ENCODE assay signal across 8 cellular contexts in the genomic region with DNA sequence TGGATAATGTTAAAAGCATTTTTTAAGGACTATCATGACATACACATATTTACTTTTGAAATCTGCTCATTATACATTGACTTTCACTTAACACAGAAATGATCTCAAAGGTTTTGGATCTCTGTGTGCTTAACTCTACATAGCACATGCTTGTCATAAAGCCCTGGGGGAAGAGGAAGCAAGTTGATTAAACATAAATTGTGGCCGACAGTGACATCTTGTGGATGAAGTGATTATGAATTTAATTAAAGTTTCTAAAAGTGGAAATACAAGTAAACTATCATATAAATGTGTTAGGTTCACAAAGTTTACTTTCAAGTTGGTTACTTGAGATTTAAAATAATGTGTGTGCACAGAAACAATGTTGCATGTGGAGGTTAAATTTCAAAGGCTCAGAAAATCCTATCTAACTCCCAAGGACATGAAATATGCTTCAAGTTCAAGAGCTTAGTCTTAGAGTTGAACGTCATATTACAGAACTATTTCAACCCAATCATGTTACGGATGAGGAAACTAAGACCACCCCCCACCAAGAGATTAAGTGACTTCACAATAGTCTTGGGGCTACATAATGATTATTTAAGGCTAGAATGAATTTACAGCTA.
DNase-seq lines count a peak whose midpoint lies in the region; ATAC-seq and TF ChIP-seq lines count a peak whose summit lies in the region.

No MANE protein-coding gene starts in this region.

- no peak for ATAC-seq in activated CD4-positive, alpha-beta T cell treated with anti-CD3 and anti-CD28 coated beads for 36 hours
- peak; percentile 64 for ATAC-seq in HG02885 (IDR thresholded peaks at IDR 0.05; ENCODE audit: poor library complexity, unreplicated experiment)
- peak; percentile 68 for ATAC-seq in naive thymus-derived CD4-positive, alpha-beta T cell

- peaks cover 15% of the 10 kb centered on the region for H3K27me3 Mint-ChIP-seq in activated CD4-positive, alpha-beta T cell treated with anti-CD3 and anti-CD28 coated beads for 36 hours
- peaks cover 0 to 10% (median 5%) of the 10 kb centered on the region in 5 donors for H3K27me3 Mint-ChIP-seq in naive thymus-derived CD4-positive, alpha-beta T cell

- no peaks in the 10 kb centered on the region for H3K27me3 ChIP-seq in naive thymus-derived CD4-positive, alpha-beta T cell (ENCODE audit: control insufficient read depth in 2 of 2, insufficient read depth in 2 of 2, low read length in 2 of 2)
- no peaks in the 10 kb centered on the region for H3K27me3 ChIP-seq in stomach

- H3K9me3 ChIP-seq in naive thymus-derived CD4-positive, alpha-beta T cell (ENCODE audit: control insufficient read depth in 2 of 3, low read length in 3 of 3): no peaks in the 10 kb centered on the region
- no peaks in the 10 kb centered on the region for H3K9me3 ChIP-seq in stomach

- H3K4me1 ChIP-seq in naive thymus-derived CD4-positive, alpha-beta T cell (ENCODE audit: control insufficient read depth in 2 of 2, insufficient read depth in 2 of 2, low read length in 2 of 2): no peaks in the 10 kb centered on the region
- no peaks in the 10 kb centered on the region for H3K4me1 ChIP-seq in stomach

- no peak overlapping the region for H3K4me3 ChIP-seq in naive thymus-derived CD4-positive, alpha-beta T cell (ENCODE audit: low read length)
- no peak overlapping the region for H3K4me3 ChIP-seq in stomach

- no peak for TF ChIP-seq EP300 in stomach (IDR thresholded peaks at IDR 0.05)

- no peak for TF ChIP-seq POLR2A in stomach (IDR thresholded peaks at IDR 0.05)

- no peak overlapping the region for H3K4me3 Mint-ChIP-seq in activated CD4-positive, alpha-beta T cell treated with anti-CD3 and anti-CD28 coated beads for 36 hours
- H3K4me3 Mint-ChIP-seq in naive thymus-derived CD4-positive, alpha-beta T cell: no peak overlapping the region

- no peaks in the 10 kb centered on the region for H3K36me3 ChIP-seq in naive thymus-derived CD4-positive, alpha-beta T cell (ENCODE audit: control insufficient read depth in 2 of 3, insufficient read depth in 3 of 3, low read length in 3 of 3)
- H3K36me3 ChIP-seq in stomach: no peaks in the 10 kb centered on the region

- POLR2A ChIA-PET in activated CD4-positive, alpha-beta T cell treated with anti-CD3 and anti-CD28 coated beads for 36 hours (lab: Charles Lee): no interaction called here
- POLR2A ChIA-PET in naive thymus-derived CD4-positive, alpha-beta T cell (lab: Charles Lee): no interaction called here

- WGBS in stomach, 5 donors: 27 to 38% (median 36%) methylated on average over 3 of the region's 3 CpGs

- CTCF ChIA-PET in activated CD4-positive, alpha-beta T cell treated with anti-CD3 and anti-CD28 coated beads for 36 hours (lab: Charles Lee): interaction anchor here (0.7 to 1.4 kb wide), 7 partner anchors 10 to 1777 kb away, joined by 3 to 6 read pairs (median 3); no protein-coding TSS in a partner anchor
- CTCF ChIA-PET in naive thymus-derived CD4-positive, alpha-beta T cell (lab: Charles Lee): interaction anchor here (0.9 to 1.7 kb wide), 4 partner anchors 10 to 1777 kb away, joined by 3 read pairs; no protein-coding TSS in a partner anchor

- no peaks in the 10 kb centered on the region for H3K9me3 Mint-ChIP-seq in activated CD4-positive, alpha-beta T cell treated with anti-CD3 and anti-CD28 coated beads for 36 hours (ENCODE audit: low read depth)
- H3K9me3 Mint-ChIP-seq in naive thymus-derived CD4-positive, alpha-beta T cell: no peaks in the 10 kb centered on the region

- intact Hi-C loops in activated CD4-positive, alpha-beta T cell treated with anti-CD3 and anti-CD28 coated beads for 36 hours (cut with DNase I, micrococcal nuclease): loop anchor here (1.0 to 10.0 kb wide), 11 partner anchors 70 to 1777 kb away; a partner anchor contains a TSS
- intact Hi-C loops in naive thymus-derived CD4-positive, alpha-beta T cell (cut with micrococcal nuclease): loop anchor here (1.0 to 10.0 kb wide), 11 partner anchors 93 to 1885 kb away; a partner anchor contains a TSS
- intact Hi-C loops in stomach (cut with DNase I; ENCODE audit: low total_unique reads): loop anchor here (10.0 kb wide), 1 partner anchor 1777 kb away; no protein-coding TSS in a partner anchor

- no peak overlapping the region for H3K27ac Mint-ChIP-seq in activated CD4-positive, alpha-beta T cell treated with anti-CD3 and anti-CD28 coated beads for 36 hours
- no peak overlapping the region for H3K27ac Mint-ChIP-seq in naive thymus-derived CD4-positive, alpha-beta T cell

- H3K36me3 Mint-ChIP-seq in activated CD4-positive, alpha-beta T cell treated with anti-CD3 and anti-CD28 coated beads for 36 hours (ENCODE audit: low read depth): no peaks in the 10 kb centered on the region
- no peaks in the 10 kb centered on the region for H3K36me3 Mint-ChIP-seq in naive thymus-derived CD4-positive, alpha-beta T cell

- DNase-seq in activated CD4-positive, alpha-beta T cell treated with anti-CD3 and anti-CD28 coated beads for 36 hours: peak; percentile 16
- DNase-seq in activated CD4-positive, alpha-beta T cell treated with anti-CD3 and anti-CD28 coated beads, Interleukin-2, amount 50 U/mL, for 1 hour: no peak
- DNase-seq in OCI-M2 (lab: John Stamatoyannopoulos, UW; ENCODE audit: unreplicated experiment) (peak; percentile 13), DMS79 treated with DMSO at 0.1 percent for 48 hours (lab: John Stamatoyannopoulos, UW) (no peak), stomach (no peak)
- DNase-seq in effector CD4-positive, alpha-beta T cell: peak; percentile 11
- peak in 7 of 9 donors; percentile 21 to 62 (median 53) for DNase-seq in naive thymus-derived CD4-positive, alpha-beta T cell

- no peaks in the 10 kb centered on the region for H3K4me1 Mint-ChIP-seq in activated CD4-positive, alpha-beta T cell treated with anti-CD3 and anti-CD28 coated beads for 36 hours
- H3K4me1 Mint-ChIP-seq in naive thymus-derived CD4-positive, alpha-beta T cell: peaks cover 0 to 3% (median 0%) of the 10 kb centered on the region in 7 donors

- peak in 3 of 7 experiments; percentile 35 to 40 (median 37) for TF ChIP-seq CTCF in stomach (IDR thresholded peaks at IDR 0.05)

- no peak overlapping the region for H3K27ac ChIP-seq in naive thymus-derived CD4-positive, alpha-beta T cell (ENCODE audit: low read depth, low read length)
- no peak overlapping the region for H3K27ac ChIP-seq in stomach

Comparison
In these comparisons a context has a peak if more than half of its experiments do, and no peak if none do; other contexts are left out.
1. DNase-seq: peak in activated CD4-positive, alpha-beta T cell treated with anti-CD3 and anti-CD28 coated beads for 36 hours (single experiment), OCI-M2 (single experiment), effector CD4-positive, alpha-beta T cell (single experiment) and naive thymus-derived CD4-positive, alpha-beta T cell (7 of 9); none in activated CD4-positive, alpha-beta T cell treated with anti-CD3 and anti-CD28 coated beads, Interleukin-2, amount 50 U/mL, for 1 hour (single experiment), DMS79 treated with DMSO at 0.1 percent for 48 hours (single experiment) and stomach (single experiment).